ENCODE assay signal across 1 cellular context in genomic region chr2:69643602-69644505, GRCh38.
TF ChIP-seq lines count a peak whose summit lies in the region.

TSS of gene AAK1 (minus strand) at chr2:69643739. CDS start at chr2:69643040, 699 bp downstream.

TF ChIP-seq in HepG2, 621 proteins besides CTCF, POLR2A, EP300 and RAD21 (continued from another document and continues in another):
- TF ChIP-seq ZNF503 (CRISPR knock-in tag; IDR thresholded peaks at IDR 0.05) (no peak; the same call in 1 of the 2 replicates), CSRNP1 (CRISPR knock-in tag; IDR thresholded peaks at IDR 0.05) (no peak; the same call in 1 of the 2 replicates), ZFYVE20 (CRISPR knock-in tag; IDR thresholded peaks at IDR 0.05; ENCODE audit: borderline replicate concordance, low read depth) (no peak), CENPBD1 (CRISPR knock-in tag; IDR thresholded peaks at IDR 0.05; ENCODE audit: borderline replicate concordance, low read depth) (no peak), CBX2 (IDR thresholded peaks at IDR 0.05; ENCODE audit: low read depth, low read length) (no peak), CBX2 (CRISPR knock-in tag; IDR thresholded peaks at IDR 0.05; ENCODE audit: low read depth) (no peak), ZNF276 (CRISPR knock-in tag; IDR thresholded peaks at IDR 0.05; ENCODE audit: low read depth) (peak; percentile 93), MED1 (CRISPR knock-in tag; IDR thresholded peaks at IDR 0.05) (peak; percentile 52; the same call in 1 of the 2 replicates), IKZF5 (CRISPR knock-in tag; IDR thresholded peaks at IDR 0.05) (no peak), NFYB (CRISPR knock-in tag; IDR thresholded peaks at IDR 0.05) (no peak), RELA (CRISPR knock-in tag; IDR thresholded peaks at IDR 0.05) (0 out of 2 replicates have a peak, but pooled peaks have one; percentile 25), ZNF562 (CRISPR knock-in tag; IDR thresholded peaks at IDR 0.05; ENCODE audit: borderline replicate concordance) (no peak), NR2C2 (CRISPR knock-in tag; IDR thresholded peaks at IDR 0.05; ENCODE audit: borderline replicate concordance) (peak; percentile 97), SMAD1 (CRISPR knock-in tag; IDR thresholded peaks at IDR 0.05; ENCODE audit: borderline replicate concordance, low read depth) (peak; percentile 81; the same call in 1 of the 2 replicates), FOXA3 (CRISPR knock-in tag; IDR thresholded peaks at IDR 0.05) (peak; percentile 39; the same call in 1 of the 2 replicates), RAD51 (IDR thresholded peaks at IDR 0.05; ENCODE audit: borderline replicate concordance) (no peak), PBX3 (CRISPR knock-in tag; IDR thresholded peaks at IDR 0.05; ENCODE audit: borderline replicate concordance) (no peak), ETS1 (CRISPR knock-in tag; IDR thresholded peaks at IDR 0.05) (0 out of 2 replicates have a peak, but pooled peaks have one; percentile 72), JUNB (CRISPR knock-in tag; IDR thresholded peaks at IDR 0.05; ENCODE audit: borderline replicate concordance) (no peak), HNRNPH1 (optimal IDR thresholded peaks at IDR 0.05; ENCODE audit: low read depth, low read length) (no peak), IRF2 (CRISPR knock-in tag; IDR thresholded peaks at IDR 0.05) (peak; percentile 85), ERF (CRISPR knock-in tag; IDR thresholded peaks at IDR 0.05) (peak; percentile 64; the same call in 1 of the 2 replicates), ZNF260 (CRISPR knock-in tag; IDR thresholded peaks at IDR 0.05; ENCODE audit: borderline replicate concordance, low read depth) (no peak), NFKB2 (CRISPR knock-in tag; IDR thresholded peaks at IDR 0.05; ENCODE audit: borderline replicate concordance) (peak; percentile 89; the same call in 1 of the 2 replicates), TEF (CRISPR knock-in tag; IDR thresholded peaks at IDR 0.05) (0 out of 2 replicates have a peak, but pooled peaks have one; percentile 55), CHCHD3 (CRISPR knock-in tag; IDR thresholded peaks at IDR 0.05) (no peak), MXD3 (CRISPR knock-in tag; IDR thresholded peaks at IDR 0.05) (0 out of 2 replicates have a peak, but pooled peaks have one; percentile 53), ZNF574 (CRISPR knock-in tag; IDR thresholded peaks at IDR 0.05) (peak; percentile 93), ZBTB42 (CRISPR knock-in tag; IDR thresholded peaks at IDR 0.05) (no peak), PHF8 (CRISPR knock-in tag; IDR thresholded peaks at IDR 0.05) (peak; percentile 96), ZNF383 (CRISPR knock-in tag; IDR thresholded peaks at IDR 0.05; ENCODE audit: borderline replicate concordance) (0 out of 2 replicates have a peak, but pooled peaks have one; percentile 57), AGO1 (IDR thresholded peaks at IDR 0.05; ENCODE audit: low read depth, low read length, poor library complexity, severe bottlenecking) (peak; percentile 62), DDIT3 (CRISPR knock-in tag; IDR thresholded peaks at IDR 0.05) (no peak), RARA (CRISPR knock-in tag; IDR thresholded peaks at IDR 0.05) (peak; percentile 48; the same call in 1 of the 2 replicates), BATF2 (CRISPR knock-in tag; IDR thresholded peaks at IDR 0.05) (peak; percentile 57; the same call in 1 of the 2 replicates), TMF1 (CRISPR knock-in tag; IDR thresholded peaks at IDR 0.05; ENCODE audit: low read depth) (peak; percentile 26; the same call in 1 of the 2 replicates), ARID3A (IDR thresholded peaks at IDR 0.05; ENCODE audit: low read depth, low read length) (no peak), ZNF333 (CRISPR knock-in tag; IDR thresholded peaks at IDR 0.05; ENCODE audit: borderline replicate concordance) (0 out of 2 replicates have a peak, but pooled peaks have one; percentile 63), SIX4 (CRISPR knock-in tag; IDR thresholded peaks at IDR 0.05) (no peak)
